Comparison of ENCODE assay signal across 1 cellular context in genomic region chr6:35920793-35921732, GRCh38.
TF ChIP-seq lines count a peak whose summit lies in the region.

Gene SRPK1 (minus strand): TSS chr6:35921098. CDS start chr6:35921056, 42 bp downstream.

TF ChIP-seq in K562, 482 proteins besides CTCF, POLR2A, EP300 and RAD21 (continued from another document):
- TF ChIP-seq TRIM25 (IDR thresholded peaks at IDR 0.05; ENCODE audit: borderline replicate concordance) (no peak), KLF6 (CRISPR knock-in tag; IDR thresholded peaks at IDR 0.05; ENCODE audit: borderline replicate concordance) (no peak), BRD9 (IDR thresholded peaks at IDR 0.05; ENCODE audit: low read depth, partially characterized antibody) (peak; percentile 76), E2F1 (CRISPR knock-in tag; IDR thresholded peaks at IDR 0.05) (peak; percentile 14; the same call in 1 of the 2 replicates), FOXM1 (IDR thresholded peaks at IDR 0.05; ENCODE audit: low read depth) (peak; percentile 66), FOXM1 (CRISPR knock-in tag; IDR thresholded peaks at IDR 0.05; ENCODE audit: low read depth) (no peak), SMARCA4 (IDR thresholded peaks at IDR 0.05) (peak; percentile 54; the same call in 1 of the 2 replicates), DACH1 (IDR thresholded peaks at IDR 0.05; ENCODE audit: partially characterized antibody) (no peak), TBP (optimal IDR thresholded peaks at IDR 0.05; ENCODE audit: low read depth, low read length) (peak; percentile 89), CCNT2 (IDR thresholded peaks at IDR 0.05; ENCODE audit: borderline replicate concordance, extremely low read depth, insufficient read length, low read depth, low read length) (peak; percentile 59), HDAC8 (tag; IDR thresholded peaks at IDR 0.05) (no peak), RBBP5 (IDR thresholded peaks at IDR 0.05; ENCODE audit: borderline replicate concordance, insufficient read depth, low read length, poor library complexity, severe bottlenecking) (peak; percentile 83), EP400 (IDR thresholded peaks at IDR 0.05) (peak; percentile 66), CHD2 (IDR thresholded peaks at IDR 0.05; ENCODE audit: low read depth, low read length) (no peak), TCFL5 (CRISPR knock-in tag; conservative IDR thresholded peaks at IDR 0.05) (no peak), NR2C1 (IDR thresholded peaks at IDR 0.05) (peak; percentile 36; the same call in 1 of the 2 replicates), NR2C1 (tag; IDR thresholded peaks at IDR 0.05) (no peak), ETS2 (tag; IDR thresholded peaks at IDR 0.05; ENCODE audit: borderline replicate concordance, poor library complexity, severe bottlenecking) (no peak), MNT (conservative IDR thresholded peaks at IDR 0.05) (peak; percentile 54 to 64), PATZ1 (CRISPR knock-in tag; IDR thresholded peaks at IDR 0.05; ENCODE audit: borderline replicate concordance) (no peak), ZBTB5 (IDR thresholded peaks at IDR 0.05) (no peak), FOXO4 (CRISPR knock-in tag; IDR thresholded peaks at IDR 0.05) (no peak), DMBX1 (CRISPR knock-in tag; IDR thresholded peaks at IDR 0.05; ENCODE audit: borderline replicate concordance) (0 out of 2 replicates have a peak, but pooled peaks have one; percentile 47), ZNF253 (CRISPR knock-in tag; conservative IDR thresholded peaks at IDR 0.05) (no peak), HNRNPH1 (optimal IDR thresholded peaks at IDR 0.05; ENCODE audit: low read depth, low read length) (no peak), ZBED1 (IDR thresholded peaks at IDR 0.05) (0 out of 2 replicates have a peak, but pooled peaks have one; percentile 57)
